ENCODE assay signal across 1 cellular context in genomic region chr10:11797847-11798633, GRCh38.
A peak's percentile ranks its signal among the peaks of the same experiment; 100 is the strongest.
TF ChIP-seq lines count a peak whose summit lies in the region.

No MANE protein-coding gene starts in this region.

TF ChIP-seq in HepG2, 621 proteins besides CTCF, POLR2A, EP300 and RAD21 (continued from another document):
- peak; percentile 69 for TF ChIP-seq CEBPB (IDR thresholded peaks at IDR 0.05; ENCODE audit: borderline replicate concordance, low read depth, low read length)
